ENCODE assay signal across 1 cellular context in genomic region chr1:64948905-64949833, GRCh38.
TF ChIP-seq lines count a peak whose summit lies in the region.

No MANE protein-coding gene starts in this region.

TF ChIP-seq in HepG2, 621 proteins besides CTCF, POLR2A, EP300 and RAD21:
- no peak for TF ChIP-seq HMGXB3 (CRISPR knock-in tag; IDR thresholded peaks at IDR 0.05; ENCODE audit: borderline replicate concordance)
- TF ChIP-seq KLF13 (CRISPR knock-in tag; IDR thresholded peaks at IDR 0.05), result no peak
- TF ChIP-seq ZNF510 (CRISPR knock-in tag; IDR thresholded peaks at IDR 0.05; ENCODE audit: low read depth), result no peak
- no peak for TF ChIP-seq IKZF1 (IDR thresholded peaks at IDR 0.05)
- TF ChIP-seq ZNF782 (CRISPR knock-in tag; IDR thresholded peaks at IDR 0.05; ENCODE audit: borderline replicate concordance), result no peak
- TF ChIP-seq RXRA (CRISPR knock-in tag; IDR thresholded peaks at IDR 0.05), result no peak
- no peak for TF ChIP-seq ZNF280B (CRISPR knock-in tag; IDR thresholded peaks at IDR 0.05; ENCODE audit: borderline replicate concordance)
- peak in 1 of 2 experiments; percentile 30; a peak in 1 of 4 replicates for TF ChIP-seq MAFK (conservative IDR thresholded peaks at IDR 0.05 in 1 of 2, IDR thresholded peaks at IDR 0.05 in 1 of 2; ENCODE audit: low read length in 2 of 2)
- no peak for TF ChIP-seq ZNF121 (CRISPR knock-in tag; IDR thresholded peaks at IDR 0.05)
- TF ChIP-seq MAFF (IDR thresholded peaks at IDR 0.05; ENCODE audit: low read depth, low read length), result peak; percentile 24; the same call in 1 of the 2 replicates
- TF ChIP-seq ZKSCAN5 (CRISPR knock-in tag; IDR thresholded peaks at IDR 0.05), result no peak
- no peak for TF ChIP-seq HINFP (CRISPR knock-in tag; IDR thresholded peaks at IDR 0.05; ENCODE audit: low read depth)
- TF ChIP-seq ZNF441 (CRISPR knock-in tag; IDR thresholded peaks at IDR 0.05; ENCODE audit: borderline replicate concordance), result no peak
- no peak for TF ChIP-seq TGIF2 (CRISPR knock-in tag; IDR thresholded peaks at IDR 0.05)
- TF ChIP-seq ZNF430 (CRISPR knock-in tag; IDR thresholded peaks at IDR 0.05), result no peak
- TF ChIP-seq MED8 (CRISPR knock-in tag; IDR thresholded peaks at IDR 0.05; ENCODE audit: insufficient replicate concordance), result no peak
- no peak for TF ChIP-seq KDM4B (CRISPR knock-in tag; IDR thresholded peaks at IDR 0.05)
